In the genomic region with DNA sequence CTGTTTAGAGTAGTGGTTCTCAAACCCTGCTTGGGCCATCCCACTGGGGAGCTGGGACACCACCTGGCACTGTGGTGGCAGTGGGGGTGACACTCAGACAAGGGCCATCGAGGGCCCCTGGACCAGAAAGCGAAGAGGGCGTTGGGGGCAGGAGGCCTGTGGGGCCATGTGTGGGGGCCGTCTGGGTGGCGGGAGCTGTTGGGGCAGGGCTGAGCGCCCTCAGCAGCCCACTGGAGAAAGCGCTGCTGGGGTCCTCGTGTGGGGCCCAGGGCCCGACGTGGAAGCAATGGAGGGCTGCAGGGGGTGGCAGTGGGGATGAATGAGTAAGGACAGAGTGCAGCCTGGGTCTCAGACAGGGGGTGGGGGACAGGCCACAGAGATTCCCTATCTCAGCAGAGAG, we compare ENCODE assay signal across 20 cellular contexts. TPM values are rescaled to one million over a fixed set of nuclear protein-coding genes. Genes with fewer than 3 reads are reported as not detected.
DNase-seq lines count a peak whose midpoint lies in the region; ATAC-seq and TF ChIP-seq lines count a peak whose summit lies in the region.
"Had no signal": no experiment of that assay in that cellular context is flagged by ENCODE, and none has a peak within 500 bp of the region (broad histone marks: within the 10 kb centered on the region; RNA-seq: fewer than 3 reads in every experiment).

No MANE protein-coding gene starts in this region.

- peak overlapping the region in 5 of 6 donors; percentile 27 to 72 (median 53) for H3K27ac Mint-ChIP-seq in naive B cell
- no peak overlapping the region for H3K27ac Mint-ChIP-seq in activated naive CD4-positive, alpha-beta T cell treated with anti-CD3 and anti-CD28 coated beads for 36 hours
- H3K27ac Mint-ChIP-seq: CD8-positive, alpha-beta T cell had no signal

- H3K4me1 Mint-ChIP-seq in naive B cell: peaks cover 0 to 8% (median 4%) of the 10 kb centered on the region in 3 donors
- no peaks in the 10 kb centered on the region for H3K4me1 Mint-ChIP-seq in activated naive CD4-positive, alpha-beta T cell treated with anti-CD3 and anti-CD28 coated beads for 36 hours (ENCODE audit: low read depth)

- intact Hi-C loops in heart left ventricle (cut with DNase I): loop anchor here in 1 of 10 donors (10.0 kb wide), 1 partner anchor 133 kb away; no protein-coding TSS in a partner anchor
- intact Hi-C loops in Right ventricle myocardium inferior (cut with DNase I): no loop called here
- intact Hi-C loops in activated naive CD4-positive, alpha-beta T cell treated with anti-CD3 and anti-CD28 coated beads for 36 hours (cut with micrococcal nuclease): no loop called here

- H3K4me3 ChIP-seq in heart left ventricle (no peak overlapping the region), subcutaneous abdominal adipose tissue (ENCODE audit: low read depth in 1 of 5, low read length in 5 of 5) (no peak overlapping the region), SJCRH30 (no peak overlapping the region)
- H3K4me3 ChIP-seq: MG63, PC-9 had no signal

- 83 to 93% (median 85%) methylated on average over 10 of the region's 10 CpGs for WGBS in heart left ventricle, 4 donors

- CTCF ChIA-PET in RWPE1 (lab: Yijun Ruan, JAX): no interaction called here
- CTCF ChIA-PET in activated naive CD4-positive, alpha-beta T cell treated with anti-CD3 and anti-CD28 coated beads for 36 hours (lab: Charles Lee): no interaction called here

- H3K4me3 Mint-ChIP-seq in naive B cell: no peak overlapping the region
- no peak overlapping the region for H3K4me3 Mint-ChIP-seq in activated naive CD4-positive, alpha-beta T cell treated with anti-CD3 and anti-CD28 coated beads for 36 hours
- H3K4me3 Mint-ChIP-seq: CD8-positive, alpha-beta T cell had no signal

- POLR2A ChIA-PET in RWPE1 (lab: Yijun Ruan, JAX; ENCODE audit: low non-redundant PET): no interaction called here

- H3K27me3 Mint-ChIP-seq in naive B cell: no peaks in the 10 kb centered on the region
- no peaks in the 10 kb centered on the region for H3K27me3 Mint-ChIP-seq in activated naive CD4-positive, alpha-beta T cell treated with anti-CD3 and anti-CD28 coated beads for 36 hours (ENCODE audit: low read depth)

- no peak for ATAC-seq in heart left ventricle
- ATAC-seq in Right ventricle myocardium inferior: no peak
- no peak for ATAC-seq in naive B cell (ENCODE audit: low read depth in 2 of 2)
- ATAC-seq: CD8-positive, alpha-beta T cell had no signal

- peaks cover 3 to 45% (median 26%) of the 10 kb centered on the region in 12 donors for H3K4me1 ChIP-seq in heart left ventricle
- peaks cover 0 to 30% (median 23%) of the 10 kb centered on the region in 5 donors for H3K4me1 ChIP-seq in subcutaneous abdominal adipose tissue (ENCODE audit: control insufficient read depth in 5 of 5, insufficient read depth in 5 of 5, low read length in 5 of 5)
- H3K4me1 ChIP-seq in SJCRH30: peaks cover 13% of the 10 kb centered on the region

- H3K27me3 ChIP-seq in heart left ventricle (no peaks in the 10 kb centered on the region), subcutaneous abdominal adipose tissue (ENCODE audit: control insufficient read depth in 5 of 5, insufficient read depth in 4 of 5, low read length in 5 of 5) (no peaks in the 10 kb centered on the region), SJCRH30 (no peaks in the 10 kb centered on the region)
- H3K27me3 ChIP-seq: MG63 had no signal

- DNase-seq in heart left ventricle (no peak), Right ventricle myocardium inferior (ENCODE audit: missing footprints) (no peak), RWPE1 (ENCODE audit: low spot score) (no peak), naive B cell (no peak), NCI-H1105 (lab: John Stamatoyannopoulos, UW) (no peak), SJCRH30 (no peak)
- no peak for DNase-seq in activated naive CD4-positive, alpha-beta T cell treated with anti-CD3 and anti-CD28 coated beads for 36 hours
- DNase-seq: Calu3; CD8-positive, alpha-beta T cell; GF-D8; HCEC 1CT; Kasumi-1; MG63; NCI-H1048; NCI-H146; NCI-H2029 treated with DMSO at 0.1 percent for 48 hours; NCI-H2171; NCI-H526; PC-9 had no signal

- no peaks in the 10 kb centered on the region for H3K9me3 Mint-ChIP-seq in naive B cell
- no peaks in the 10 kb centered on the region for H3K9me3 Mint-ChIP-seq in activated naive CD4-positive, alpha-beta T cell treated with anti-CD3 and anti-CD28 coated beads for 36 hours
- H3K9me3 Mint-ChIP-seq: CD8-positive, alpha-beta T cell had no signal

- H3K9me3 ChIP-seq in heart left ventricle (no peaks in the 10 kb centered on the region), subcutaneous abdominal adipose tissue (ENCODE audit: control insufficient read depth in 5 of 5, low read length in 5 of 5) (no peaks in the 10 kb centered on the region), SJCRH30 (replicated peaks) (no peaks in the 10 kb centered on the region)
- H3K9me3 ChIP-seq: MG63 had no signal

- no peak for TF ChIP-seq POLR2A in heart left ventricle (IDR thresholded peaks at IDR 0.05)

- H3K9ac ChIP-seq in subcutaneous abdominal adipose tissue (ENCODE audit: low read length in 5 of 5): no peak overlapping the region

- no peaks in the 10 kb centered on the region for H3K36me3 Mint-ChIP-seq in naive B cell
- peaks cover 5% of the 10 kb centered on the region for H3K36me3 Mint-ChIP-seq in activated naive CD4-positive, alpha-beta T cell treated with anti-CD3 and anti-CD28 coated beads for 36 hours (ENCODE audit: low read depth)

- TF ChIP-seq CTCF in heart left ventricle (IDR thresholded peaks at IDR 0.05) (no peak), RWPE1 (conservative IDR thresholded peaks at IDR 0.05; ENCODE audit: low read depth) (no peak)

- H3K36me3 ChIP-seq in heart left ventricle (peaks cover 0 to 62% (median 46%) of the 10 kb centered on the region in 9 donors), subcutaneous abdominal adipose tissue (ENCODE audit: control insufficient read depth in 5 of 5, insufficient read depth in 5 of 5, low read length in 5 of 5) (peaks cover 0 to 79% (median 67%) of the 10 kb centered on the region in 5 donors), SJCRH30 (peaks cover 5% of the 10 kb centered on the region; the same call in 1 of the 2 replicates)

- H3K27ac ChIP-seq in heart left ventricle: peak overlapping the region in 8 of 12 donors; percentile 13 to 80 (median 55)
- H3K27ac ChIP-seq in RWPE1: peak overlapping the region; percentile 58
- H3K27ac ChIP-seq in subcutaneous abdominal adipose tissue (ENCODE audit: low read depth, low read length): peak overlapping the region; percentile 37
- H3K27ac ChIP-seq in SJCRH30: no peak overlapping the region
- H3K27ac ChIP-seq: PC-9 had no signal

RNA-seq across cellular contexts. Expression of a gene that starts 5.9 kb away (rescaled TPM):
- total RNA-seq in heart left ventricle (100 to 1,000 TPM in 8 of 9 donors, 10 to 100 TPM in 1; 78.9 to 247 (median 160) TPM), Right ventricle myocardium inferior (191 TPM)
- polyA plus RNA-seq in heart left ventricle (100 to 1,000 TPM in 1 of 2 donors, 10 to 100 TPM in 1; 64.7 to 258 TPM), naive B cell (ENCODE audit: low read depth in 6 of 6) (under 1 TPM in 2 of 6 donors, not detected in 4; 0.17 to 0.29 TPM)
- total RNA-seq in SJCRH30 (2014; rRNA removed; shearing (Covaris generic)): 0.58 and 1.2 TPM in 2 replicates
- total RNA-seq in activated naive CD4-positive, alpha-beta T cell treated with anti-CD3 and anti-CD28 coated beads for 36 hours: 1 to 10 TPM; 5.1 to 5.5 TPM

RNA-seq across cellular contexts. Expression of a gene that starts 28.7 kb away (rescaled TPM):
- total RNA-seq in heart left ventricle (10 to 100 TPM; 26.0 to 58.9 (median 28.8) TPM), Right ventricle myocardium inferior (31.1 TPM)
- polyA plus RNA-seq in heart left ventricle (10 to 100 TPM; 27.3 to 32.5 TPM), naive B cell (ENCODE audit: low read depth in 6 of 6) (10 to 100 TPM in 1 of 6 donors, 1 to 10 TPM in 5; 2.8 to 10.2 (median 5.5) TPM)
- total RNA-seq in SJCRH30 (2014; rRNA removed; shearing (Covaris generic)): 36.9 and 38.3 TPM in 2 replicates
- 10 to 100 TPM; 50.7 to 50.9 TPM for total RNA-seq in activated naive CD4-positive, alpha-beta T cell treated with anti-CD3 and anti-CD28 coated beads for 36 hours

RNA-seq across cellular contexts. Expression of a gene that starts 34.8 kb away (rescaled TPM):
- total RNA-seq in heart left ventricle (100 to 1,000 TPM in 2 of 9 donors, 10 to 100 TPM in 7; 41.0 to 203 (median 53.9) TPM), Right ventricle myocardium inferior (54.4 TPM)
- polyA plus RNA-seq in heart left ventricle (100 to 1,000 TPM; 126 to 191 TPM), naive B cell (ENCODE audit: low read depth in 6 of 6) (100 to 1,000 TPM; 191 to 266 (median 227) TPM)
- 105 and 157 TPM in 2 replicates for total RNA-seq in SJCRH30 (2014; rRNA removed; shearing (Covaris generic))
- total RNA-seq in activated naive CD4-positive, alpha-beta T cell treated with anti-CD3 and anti-CD28 coated beads for 36 hours: 10 to 100 TPM; 86.1 to 92.7 TPM

Comparison
In these comparisons a context has a peak if more than half of its experiments do, and no peak if none do; other contexts are left out.
1. RNA of a gene that starts 5.9 kb away (total RNA-seq): 191 TPM in Right ventricle myocardium inferior (single experiment) and 78.9 to 247 TPM in heart left ventricle; 5.1 to 5.5 TPM in activated naive CD4-positive, alpha-beta T cell treated with anti-CD3 and anti-CD28 coated beads for 36 hours and 0.58 to 1.2 TPM in SJCRH30; every median in the first group is over 10 times any median in the second.